Comparison of ENCODE assay signal across 18 cellular contexts in genomic region chr17:49572226-49572625, GRCh38. TPM values are rescaled to one million over a fixed set of nuclear protein-coding genes. Genes with fewer than 3 reads are reported as not detected.
DNase-seq lines count a peak whose midpoint lies in the region; ATAC-seq, FAIRE-seq and TF ChIP-seq lines count a peak whose summit lies in the region.
"Had no signal": no experiment of that assay in that cellular context is flagged by ENCODE, and none has a peak within 500 bp of the region (broad histone marks: within the 10 kb centered on the region; RNA-seq: fewer than 3 reads in every experiment).

No MANE protein-coding gene starts in this region.

- no peaks in the 10 kb centered on the region for H3K36me3 Mint-ChIP-seq in CD4-positive, CD25-positive, alpha-beta regulatory T cell
- H3K36me3 Mint-ChIP-seq: CD14-positive monocyte had no signal

- FAIRE-seq in GM12892 (lab: Jason Lieb, UNC): no peak

- no peak for TF ChIP-seq POLR2A in GM12892 (IDR thresholded peaks at IDR 0.05; ENCODE audit: low read depth, low read length)

- H2AK5ac ChIP-seq in neuronal stem cell (ENCODE audit: low read depth, low read length): no peak overlapping the region

- peaks cover 5% of the 10 kb centered on the region for H3K27me3 ChIP-seq in CD4-positive, CD25-positive, alpha-beta regulatory T cell (ENCODE audit: control insufficient read depth, insufficient read depth, low read length)
- H3K27me3 ChIP-seq in neuronal stem cell (ENCODE audit: control insufficient read depth in 3 of 3, insufficient read depth in 3 of 3, low read depth in 1 of 3, low read length in 3 of 3): peaks cover 0 to 62% (median 14%) of the 10 kb centered on the region in 3 experiments

- H3K4me1 Mint-ChIP-seq in CD4-positive, CD25-positive, alpha-beta regulatory T cell: peaks cover 0 to 39% (median 17%) of the 10 kb centered on the region in 4 donors

- H3K4me2 ChIP-seq in neuronal stem cell (ENCODE audit: insufficient read depth, low read length, poor library complexity, severe bottlenecking): no peak overlapping the region

- no CpG with 5 or more reads among the region's 3 CpGs for WGBS in neuronal stem cell (ENCODE audit: extremely low coverage in 2 of 2, insufficient read length in 2 of 2, insufficient replicate concordance in 1 of 2), 2 donors

- peaks cover 3% of the 10 kb centered on the region for H3K79me1 ChIP-seq in neuronal stem cell (ENCODE audit: low read depth, low read length)

- H2BK12ac ChIP-seq in neuronal stem cell (ENCODE audit: low read length): peak overlapping the region; percentile 43

- no peak overlapping the region for H3K27ac ChIP-seq in CD4-positive, CD25-positive, alpha-beta regulatory T cell (ENCODE audit: insufficient read depth, low read length, poor library complexity, severe bottlenecking)
- H3K27ac ChIP-seq in coronary artery (peak overlapping the region in 1 of 2 donors; percentile 95), neuronal stem cell (replicated peaks; ENCODE audit: low read length) (no peak overlapping the region)
- H3K27ac ChIP-seq: SK-N-MC had no signal

- H3K4me3 Mint-ChIP-seq in CD4-positive, CD25-positive, alpha-beta regulatory T cell: peak overlapping the region in 3 of 4 donors; percentile 1 to 79 (median 47)

- peaks cover 0 to 4% (median 0%) of the 10 kb centered on the region in 7 donors for H3K9me3 Mint-ChIP-seq in CD4-positive, CD25-positive, alpha-beta regulatory T cell

- H2BK120ac ChIP-seq in neuronal stem cell (ENCODE audit: low read depth, low read length): no peak overlapping the region

- no peak for DNase-seq in CD4-positive, CD25-positive, alpha-beta regulatory T cell
- DNase-seq in GM12864 (ENCODE audit: low read depth) (no peak), coronary artery (ENCODE audit: low spot score) (peak; percentile 62), neuronal stem cell (ENCODE audit: low spot score) (no peak), GM12892 (ENCODE audit: insufficient read length) (no peak), iPS-NIHi11 (ENCODE audit: low spot score) (no peak), NCI-H748 (lab: John Stamatoyannopoulos, UW; ENCODE audit: unreplicated experiment) (no peak)
- DNase-seq: ACHN, AML-193, KG1, NCI-H1417 treated with DMSO at 0.1 percent for 48 hours, NCI-H2029, NCI-H510A treated with DMSO at 0.1 percent for 48 hours had no signal

- H2AFZ ChIP-seq in neuronal stem cell (ENCODE audit: low read length): no peak overlapping the region

- H4K91ac ChIP-seq in neuronal stem cell (ENCODE audit: low read depth, low read length, poor library complexity): no peak overlapping the region

- no peak overlapping the region for H3K14ac ChIP-seq in neuronal stem cell (ENCODE audit: low read length)

- H4K8ac ChIP-seq in neuronal stem cell (ENCODE audit: low read depth, low read length): no peak overlapping the region

- no peak overlapping the region for H2BK5ac ChIP-seq in neuronal stem cell (ENCODE audit: low read length)

- H3K36me3 ChIP-seq in CD4-positive, CD25-positive, alpha-beta regulatory T cell (ENCODE audit: control insufficient read depth, insufficient read depth, low read length): no peaks in the 10 kb centered on the region
- no peaks in the 10 kb centered on the region for H3K36me3 ChIP-seq in neuronal stem cell (replicated peaks in 1 of 2; ENCODE audit: control insufficient read depth in 2 of 2, insufficient read depth in 2 of 2, low read length in 2 of 2)

- peak overlapping the region; percentile 30 for H3K9ac ChIP-seq in neuronal stem cell (ENCODE audit: low read depth, low read length, poor library complexity)

- no peak overlapping the region for H3K27ac Mint-ChIP-seq in CD4-positive, CD25-positive, alpha-beta regulatory T cell
- H3K27ac Mint-ChIP-seq: CD14-positive monocyte had no signal

- H3K23ac ChIP-seq in neuronal stem cell (ENCODE audit: low read depth, low read length, poor library complexity): no peak overlapping the region

- no peak overlapping the region for H2BK15ac ChIP-seq in neuronal stem cell (ENCODE audit: low read length)

- ATAC-seq in CD4-positive, CD25-positive, alpha-beta regulatory T cell (ENCODE audit: low read depth in 2 of 2): no peak
- no peak for ATAC-seq in HG02973 (IDR thresholded peaks at IDR 0.05; ENCODE audit: unreplicated experiment)
- ATAC-seq: HCT116 had no signal

- H3K4me3 ChIP-seq in CD4-positive, CD25-positive, alpha-beta regulatory T cell (ENCODE audit: low read depth, low read length): no peak overlapping the region
- no peak overlapping the region for H3K4me3 ChIP-seq in GM12864 (ENCODE audit: low read depth, low read length)
- no peak overlapping the region for H3K4me3 ChIP-seq in coronary artery
- no peak overlapping the region for H3K4me3 ChIP-seq in neuronal stem cell (ENCODE audit: low read length in 2 of 2)
- H3K4me3 ChIP-seq: SK-N-MC had no signal

- H3K18ac ChIP-seq in neuronal stem cell (ENCODE audit: low read length): no peak overlapping the region

- no peak overlapping the region for H3K4ac ChIP-seq in neuronal stem cell (ENCODE audit: low read length)

- TF ChIP-seq CTCF in GM12864 (IDR thresholded peaks at IDR 0.05; ENCODE audit: low read depth, low read length, missing control alignments): peak; percentile 3
- no peak for TF ChIP-seq CTCF in coronary artery (IDR thresholded peaks at IDR 0.05)

- H3K27me3 Mint-ChIP-seq in CD4-positive, CD25-positive, alpha-beta regulatory T cell: peaks cover 70% of the 10 kb centered on the region

- H3K9me3 ChIP-seq in CD4-positive, CD25-positive, alpha-beta regulatory T cell (ENCODE audit: control insufficient read depth in 2 of 2, low read length in 2 of 2): no peaks in the 10 kb centered on the region
- H3K9me3 ChIP-seq in neuronal stem cell (replicated peaks in 1 of 2; ENCODE audit: control insufficient read depth in 2 of 2, insufficient read depth in 1 of 2, low read depth in 1 of 2, low read length in 2 of 2): no peaks in the 10 kb centered on the region
- H3K9me3 ChIP-seq: Caco-2 had no signal

- H3K4me1 ChIP-seq in CD4-positive, CD25-positive, alpha-beta regulatory T cell (ENCODE audit: control insufficient read depth, insufficient read depth, low read length, poor library complexity, severe bottlenecking): peaks cover 31% of the 10 kb centered on the region
- peaks cover 4 to 10% of the 10 kb centered on the region in 2 donors for H3K4me1 ChIP-seq in neuronal stem cell (ENCODE audit: control insufficient read depth in 2 of 2, insufficient read depth in 1 of 2, low read depth in 1 of 2, low read length in 2 of 2)

RNA-seq across cellular contexts. Expression of gene NXPH3, which starts 3.4 kb away (rescaled TPM):
- total RNA-seq in CD4-positive, CD25-positive, alpha-beta regulatory T cell: not detected
- not detected for polyA plus RNA-seq in CD4-positive, CD25-positive, alpha-beta regulatory T cell
- 2.9 TPM for polyA plus RNA-seq in neuronal stem cell (2013, experiment 1 of 2)
- polyA plus RNA-seq in neuronal stem cell (2013, experiment 2 of 2): 2.8 TPM
- polyA plus RNA-seq in GM12892 (2012; ENCODE audit: missing spikeins): 0.98 TPM
- polyA plus RNA-seq: CD14-positive monocyte had no signal
